6 cellular contexts compared by ENCODE assay signal in the genomic region with DNA sequence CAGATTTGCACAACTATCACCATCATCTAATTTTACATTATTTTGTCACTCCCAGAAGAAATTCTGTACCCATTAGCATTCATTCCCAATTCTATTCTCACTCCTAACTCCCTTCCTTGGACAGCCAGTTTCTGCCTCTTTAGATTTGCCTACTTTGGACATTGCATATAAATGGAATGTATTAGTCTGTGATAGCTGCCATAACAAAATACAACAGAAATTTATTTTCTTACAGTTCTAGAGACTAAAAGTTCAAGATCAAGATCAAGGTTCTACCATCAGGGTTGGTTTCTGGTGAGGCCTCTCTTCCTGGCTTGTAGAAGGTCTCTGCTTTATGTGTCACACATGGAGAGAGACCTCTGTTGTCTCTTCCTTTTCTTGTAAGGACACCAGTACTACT.
"Had no signal": no experiment of that assay in that cellular context is flagged by ENCODE, and none has a peak within 500 bp of the region (broad histone marks: within the 10 kb centered on the region; RNA-seq: fewer than 3 reads in every experiment).

No MANE protein-coding gene starts in this region.

- H3K4me3 ChIP-seq: GM12878 had no signal

- ATAC-seq: GM12878 had no signal

- DNase-seq: GDM1, GF-D8 had no signal

- FAIRE-seq: GM12878, GM12891, GM12892, GM18507 had no signal
